In the genomic region with DNA sequence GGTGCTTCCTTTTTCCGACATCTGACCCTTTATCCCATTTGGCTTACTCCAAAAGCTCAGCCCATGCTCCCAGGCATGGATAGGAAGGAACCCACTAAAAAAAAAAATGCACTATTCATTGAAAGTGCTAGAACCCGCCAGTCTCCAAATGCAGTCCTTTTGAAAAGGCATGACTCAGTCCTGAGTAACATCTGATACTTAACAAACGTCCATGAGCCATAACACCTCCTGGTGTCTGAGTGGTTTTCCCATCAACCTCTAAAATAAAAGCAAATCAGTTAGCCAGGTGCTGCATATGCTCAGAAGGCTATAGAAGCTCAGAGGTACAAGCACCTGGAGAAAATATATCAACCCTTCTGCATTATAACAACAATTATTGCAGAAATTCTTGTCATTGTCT, we compare ENCODE assay signal across 16 cellular contexts. TPM values are rescaled to one million over a fixed set of nuclear protein-coding genes. Genes with fewer than 3 reads are reported as not detected.
DNase-seq lines count a peak whose midpoint lies in the region; TF ChIP-seq lines count a peak whose summit lies in the region.
"Had no signal": no experiment of that assay in that cellular context is flagged by ENCODE, and none has a peak within 500 bp of the region (broad histone marks: within the 10 kb centered on the region; RNA-seq: fewer than 3 reads in every experiment).

No MANE protein-coding gene starts in this region.

- H3K9me2 ChIP-seq in hepatocyte (replicated peaks; ENCODE audit: insufficient read depth), result no peaks in the 10 kb centered on the region

- H2AFZ ChIP-seq in hepatocyte, result no peak overlapping the region

- no peaks in the 10 kb centered on the region for H3K27me3 ChIP-seq in hepatocyte

- H3K36me3 ChIP-seq in hepatocyte (replicated peaks; ENCODE audit: insufficient read depth, low read depth), result no peaks in the 10 kb centered on the region

- H3K9me3 ChIP-seq in hepatocyte (ENCODE audit: low read depth), result no peaks in the 10 kb centered on the region

- DNase-seq in DMS53 treated with DMSO at 0.1 percent for 48 hours (lab: John Stamatoyannopoulos, UW; ENCODE audit: unreplicated experiment) (peak; percentile 95), astrocyte of the hippocampus (ENCODE audit: low read depth, low spot score) (peak; percentile 64), kidney glomerular epithelial cell (lab: John Stamatoyannopoulos, UW) (peak; percentile 28), AML-193 (lab: John Stamatoyannopoulos, UW) (no peak), NCI-H1092 (lab: John Stamatoyannopoulos, UW) (no peak), hepatocyte (ENCODE audit: low spot score) (no peak)
- peak; percentile 14 for DNase-seq in Jurkat, Clone E6-1 (ENCODE audit: low read depth, low spot score)
- DNase-seq in activated CD4-positive, alpha-beta T cell treated with anti-CD3 and anti-CD28 coated beads for 4 hours, result no peak
- DNase-seq: activated CD4-positive, alpha-beta T cell treated with anti-CD3 and anti-CD28 coated beads, Interleukin-2, amount 10 ng/mL, durations not matched to agents 24 days and 14 days; activated effector memory CD4-positive, alpha-beta T cell treated with anti-CD3 and anti-CD28 coated beads, Interleukin-2, amount 50 U/mL, for 16 hours; GF-D8; kidney; naive thymus-derived CD8-positive, alpha-beta T cell; NCI-H2029 treated with DMSO at 0.1 percent for 48 hours; right cardiac atrium had no signal

- no peaks in the 10 kb centered on the region for H3K79me2 ChIP-seq in hepatocyte

- H3K4me1 ChIP-seq in hepatocyte (ENCODE audit: insufficient read depth), result no peaks in the 10 kb centered on the region

- no peaks in the 10 kb centered on the region for H4K20me1 ChIP-seq in hepatocyte (ENCODE audit: insufficient read depth, poor library complexity, severe bottlenecking)

- no peak overlapping the region for H3K4me2 ChIP-seq in hepatocyte

- no peak overlapping the region for H3K27ac ChIP-seq in hepatocyte
- H3K27ac ChIP-seq: C4-2B had no signal

- WGBS in hepatocyte (ENCODE audit: low lambda C conversion rate, missing lambda C conversion rate), result 63% methylated on average over 3 of the region's 3 CpGs

- no peak for TF ChIP-seq CTCF in hepatocyte (IDR thresholded peaks at IDR 0.05; ENCODE audit: poor library complexity)

- H3K4me3 ChIP-seq in Jurkat, Clone E6-1 (ENCODE audit: low read length), result no peak overlapping the region
- H3K4me3 ChIP-seq in hepatocyte, result no peak overlapping the region

RNA-seq across cellular contexts. Expression of gene CACUL1, which starts 45.0 kb away (rescaled TPM):
- polyA plus RNA-seq in Jurkat, Clone E6-1 (2012; ENCODE audit: insufficient read depth, insufficient read length), result 13.2 TPM
- total RNA-seq in hepatocyte, result 35.0 and 37.5 TPM in 2 replicates
- 44.3 and 48.3 TPM in 2 replicates for polyA plus RNA-seq in hepatocyte

Comparison
In these comparisons a context has a peak if more than half of its experiments do, and no peak if none do; other contexts are left out.
1. DNase-seq: peak in DMS53 treated with DMSO at 0.1 percent for 48 hours (single experiment), Jurkat, Clone E6-1 (single experiment), astrocyte of the hippocampus (single experiment) and kidney glomerular epithelial cell (single experiment); none in AML-193 (0 of 2), NCI-H1092 (single experiment), activated CD4-positive, alpha-beta T cell treated with anti-CD3 and anti-CD28 coated beads for 4 hours (0 of 2) and hepatocyte (single experiment).